13 cellular contexts compared by ENCODE assay signal in the genomic region with DNA sequence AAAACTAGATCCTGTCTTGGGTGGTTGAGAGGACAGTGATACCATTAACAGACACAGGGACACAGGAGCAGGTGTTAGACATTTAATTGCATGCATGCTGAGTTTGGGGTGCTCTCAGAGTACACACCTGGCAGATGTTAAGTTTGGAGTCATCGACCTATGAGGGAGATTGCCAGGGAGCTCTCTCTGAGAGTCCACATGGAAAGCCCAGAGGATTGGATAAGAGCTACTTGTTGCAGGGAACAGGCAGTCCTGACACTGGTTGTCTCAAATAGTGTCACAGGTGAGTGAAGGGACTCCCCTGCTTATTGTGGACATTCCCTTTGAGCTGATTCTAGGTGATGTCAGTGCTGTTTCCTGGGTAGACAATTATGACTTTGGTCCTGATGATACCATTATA. TPM values are rescaled to one million over a fixed set of nuclear protein-coding genes. Genes with fewer than 3 reads are reported as not detected.
DNase-seq lines count a peak whose midpoint lies in the region; ATAC-seq and TF ChIP-seq lines count a peak whose summit lies in the region.
"Had no signal": no experiment of that assay in that cellular context is flagged by ENCODE, and none has a peak within 500 bp of the region (broad histone marks: within the 10 kb centered on the region; RNA-seq: fewer than 3 reads in every experiment).

No MANE protein-coding gene starts in this region.

- TF ChIP-seq CTCF in neural crest cell (conservative IDR thresholded peaks at IDR 0.05) (no peak), SK-N-SH (IDR thresholded peaks at IDR 0.05) (no peak)

- TF ChIP-seq EP300 in SK-N-SH (IDR thresholded peaks at IDR 0.05; ENCODE audit: borderline replicate concordance in 1 of 2, low read depth in 1 of 2, low read length in 1 of 2) = no peak

- H3K27ac Mint-ChIP-seq in activated CD4-positive, alpha-beta T cell treated with anti-CD3 and anti-CD28 coated beads, Interleukin-2, amount 10 ng/mL, durations not matched to agents 24 days and 14 days = no peak overlapping the region
- peak overlapping the region; percentile 3 for H3K27ac Mint-ChIP-seq in dendritic cell treated with granulocyte-macrophage colony-stimulating factor and Interleukin-4, amounts not matched to agents 40 ng/mL and 50 ng/mL, for 4 days
- H3K27ac Mint-ChIP-seq in neural crest cell (ENCODE audit: unreplicated experiment) = no peak overlapping the region

- intact Hi-C loops in activated CD4-positive, alpha-beta T cell treated with anti-CD3 and anti-CD28 coated beads, Interleukin-2, amount 10 ng/mL, durations not matched to agents 24 days and 14 days (cut with micrococcal nuclease) = loop anchor here (5.0 kb wide), 3 partner anchors 232 to 317 kb away; partner anchors contain the start of genes ADISSP, FASTKD5 and UBOX5
- intact Hi-C loops in dendritic cell treated with granulocyte-macrophage colony-stimulating factor and Interleukin-4, amounts not matched to agents 40 ng/mL and 50 ng/mL, for 4 days (cut with micrococcal nuclease) = no loop called here

- no peak for DNase-seq in activated CD4-positive, alpha-beta T cell treated with anti-CD3 and anti-CD28 coated beads, Interleukin-2, amount 10 ng/mL, durations not matched to agents 24 days and 14 days
- DNase-seq in activated CD4-positive, alpha-beta T cell treated with anti-CD3 and anti-CD28 coated beads, Interleukin-2, amount 50 U/mL, for 48 hours = no peak
- peak; percentile 21 for DNase-seq in NCI-H146 treated with DMSO at 0.1 percent for 48 hours (lab: John Stamatoyannopoulos, UW; ENCODE audit: unreplicated experiment)
- no peak for DNase-seq in neural crest cell (ENCODE audit: low read depth, low spot score)
- no peak for DNase-seq in SK-N-SH
- DNase-seq in H4 (ENCODE audit: low spot score) = no peak
- DNase-seq: activated gamma-delta T cell treated with Interleukin-2 at 50 U/mL for 16 hours; MG63; mucosa of descending colon; stimulated activated CD4-positive, alpha-beta T cell treated with anti-CD3 and anti-CD28 coated beads, Interleukin-2, amount 100 ng/mL, for 48 hours had no signal

- H3K9ac ChIP-seq in SK-N-SH = no peak overlapping the region

- no peaks in the 10 kb centered on the region for H3K27me3 ChIP-seq in SK-N-SH (ENCODE audit: insufficient read depth)
- H3K27me3 ChIP-seq: MG63 had no signal

- no peak overlapping the region for H3K4me3 ChIP-seq in SK-N-SH (ENCODE audit: low read depth in 2 of 2, low read length in 1 of 2)
- H3K4me3 ChIP-seq: MG63, mucosa of descending colon had no signal

- peaks cover 16% of the 10 kb centered on the region for H4K20me1 ChIP-seq in SK-N-SH (ENCODE audit: insufficient read depth)

- peaks cover 26% of the 10 kb centered on the region for H3K4me1 Mint-ChIP-seq in activated CD4-positive, alpha-beta T cell treated with anti-CD3 and anti-CD28 coated beads, Interleukin-2, amount 10 ng/mL, durations not matched to agents 24 days and 14 days
- H3K4me1 Mint-ChIP-seq in dendritic cell treated with granulocyte-macrophage colony-stimulating factor and Interleukin-4, amounts not matched to agents 40 ng/mL and 50 ng/mL, for 4 days (ENCODE audit: low read depth) = peaks cover 46% of the 10 kb centered on the region
- peaks cover 28% of the 10 kb centered on the region for H3K4me1 Mint-ChIP-seq in neural crest cell

- no peak overlapping the region for H3K4me2 ChIP-seq in SK-N-SH

- H3K79me2 ChIP-seq in SK-N-SH (ENCODE audit: insufficient read depth) = peaks cover 54% of the 10 kb centered on the region

- peaks cover 15 to 17% of the 10 kb centered on the region in 2 experiments; a peak in 3 of 4 replicates for H3K4me1 ChIP-seq in SK-N-SH (ENCODE audit: control insufficient read depth in 1 of 2, insufficient read depth in 2 of 2, low read depth in 1 of 2, low read length in 1 of 2)

- no peaks in the 10 kb centered on the region for H3K9me2 ChIP-seq in SK-N-SH

- no peaks in the 10 kb centered on the region for H3K36me3 ChIP-seq in SK-N-SH (replicated peaks in 1 of 2; ENCODE audit: control insufficient read depth in 1 of 2, insufficient read depth in 2 of 2, low read length in 1 of 2)
- H3K36me3 ChIP-seq: MG63 had no signal

- 92% methylated on average over 1 of the region's 1 CpG for WGBS in SK-N-SH (ENCODE audit: low lambda C conversion rate)

- H3K9me3 ChIP-seq in SK-N-SH = no peaks in the 10 kb centered on the region
- H3K9me3 ChIP-seq: MG63, mucosa of descending colon had no signal

- CTCF ChIA-PET in SK-N-SH (lab: Yijun Ruan, JAX) = no interaction called here

- ATAC-seq in GM18517 (IDR thresholded peaks at IDR 0.05; ENCODE audit: unreplicated experiment) = no peak
- ATAC-seq: mucosa of descending colon had no signal

- no peaks in the 10 kb centered on the region for H3F3A ChIP-seq in SK-N-SH (replicated peaks; ENCODE audit: insufficient read depth)

- peaks cover 4% of the 10 kb centered on the region for H3K27me3 Mint-ChIP-seq in activated CD4-positive, alpha-beta T cell treated with anti-CD3 and anti-CD28 coated beads, Interleukin-2, amount 10 ng/mL, durations not matched to agents 24 days and 14 days
- H3K27me3 Mint-ChIP-seq in dendritic cell treated with granulocyte-macrophage colony-stimulating factor and Interleukin-4, amounts not matched to agents 40 ng/mL and 50 ng/mL, for 4 days = no peaks in the 10 kb centered on the region
- no peaks in the 10 kb centered on the region for H3K27me3 Mint-ChIP-seq in neural crest cell (ENCODE audit: low read depth)

- POLR2A ChIA-PET in SK-N-SH (lab: Yijun Ruan, JAX) = no interaction called here

- H2AFZ ChIP-seq in SK-N-SH (ENCODE audit: low read depth) = no peak overlapping the region

- no peak for TF ChIP-seq RAD21 in SK-N-SH (IDR thresholded peaks at IDR 0.05; ENCODE audit: low read length)

- peak overlapping the region; percentile 10 for H3K4me3 Mint-ChIP-seq in activated CD4-positive, alpha-beta T cell treated with anti-CD3 and anti-CD28 coated beads, Interleukin-2, amount 10 ng/mL, durations not matched to agents 24 days and 14 days
- H3K4me3 Mint-ChIP-seq in dendritic cell treated with granulocyte-macrophage colony-stimulating factor and Interleukin-4, amounts not matched to agents 40 ng/mL and 50 ng/mL, for 4 days = no peak overlapping the region
- peak overlapping the region; percentile 50 for H3K4me3 Mint-ChIP-seq in neural crest cell

- H3K9me3 Mint-ChIP-seq in activated CD4-positive, alpha-beta T cell treated with anti-CD3 and anti-CD28 coated beads, Interleukin-2, amount 10 ng/mL, durations not matched to agents 24 days and 14 days = no peaks in the 10 kb centered on the region
- H3K9me3 Mint-ChIP-seq in dendritic cell treated with granulocyte-macrophage colony-stimulating factor and Interleukin-4, amounts not matched to agents 40 ng/mL and 50 ng/mL, for 4 days = no peaks in the 10 kb centered on the region
- no peaks in the 10 kb centered on the region for H3K9me3 Mint-ChIP-seq in neural crest cell

- H3K27ac ChIP-seq in SK-N-SH (ENCODE audit: low read depth in 2 of 2, low read length in 1 of 2) = no peak overlapping the region
- H3K27ac ChIP-seq: VCaP had no signal

- H3K36me3 Mint-ChIP-seq in activated CD4-positive, alpha-beta T cell treated with anti-CD3 and anti-CD28 coated beads, Interleukin-2, amount 10 ng/mL, durations not matched to agents 24 days and 14 days (ENCODE audit: low read depth) = peaks cover 2% of the 10 kb centered on the region
- H3K36me3 Mint-ChIP-seq in dendritic cell treated with granulocyte-macrophage colony-stimulating factor and Interleukin-4, amounts not matched to agents 40 ng/mL and 50 ng/mL, for 4 days (ENCODE audit: low read depth) = peaks cover 15% of the 10 kb centered on the region
- peaks cover 5% of the 10 kb centered on the region for H3K36me3 Mint-ChIP-seq in neural crest cell (ENCODE audit: low read depth)

TF ChIP-seq in SK-N-SH, 30 proteins besides CTCF, POLR2A, EP300 and RAD21:
- TF ChIP-seq SMC3 (IDR thresholded peaks at IDR 0.05; ENCODE audit: low read depth, low read length) (no peak), ELF1 (IDR thresholded peaks at IDR 0.05) (no peak), GATA2 (CRISPR knock-in tag; IDR thresholded peaks at IDR 0.05) (no peak), YY1 (IDR thresholded peaks at IDR 0.05; ENCODE audit: low read depth) (no peak), IRF3 (IDR thresholded peaks at IDR 0.05; ENCODE audit: low read depth, low read length) (no peak), POLR2AphosphoS5 (IDR thresholded peaks at IDR 0.05; ENCODE audit: low read depth, low read length) (no peak), TCF12 (IDR thresholded peaks at IDR 0.05) (no peak)
- TF ChIP-seq, protein P1, sequence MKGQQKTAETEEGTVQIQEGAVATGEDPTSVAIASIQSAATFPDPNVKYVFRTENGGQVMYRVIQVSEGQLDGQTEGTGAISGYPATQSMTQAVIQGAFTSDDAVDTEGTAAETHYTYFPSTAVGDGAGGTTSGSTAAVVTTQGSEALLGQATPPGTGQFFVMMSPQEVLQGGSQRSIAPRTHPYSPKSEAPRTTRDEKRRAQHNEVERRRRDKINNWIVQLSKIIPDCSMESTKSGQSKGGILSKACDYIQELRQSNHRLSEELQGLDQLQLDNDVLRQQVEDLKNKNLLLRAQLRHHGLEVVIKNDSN (IDR thresholded peaks at IDR 0.05; ENCODE audit: borderline replicate concordance, low read depth) = no peak
- TF ChIP-seq, protein P2, sequence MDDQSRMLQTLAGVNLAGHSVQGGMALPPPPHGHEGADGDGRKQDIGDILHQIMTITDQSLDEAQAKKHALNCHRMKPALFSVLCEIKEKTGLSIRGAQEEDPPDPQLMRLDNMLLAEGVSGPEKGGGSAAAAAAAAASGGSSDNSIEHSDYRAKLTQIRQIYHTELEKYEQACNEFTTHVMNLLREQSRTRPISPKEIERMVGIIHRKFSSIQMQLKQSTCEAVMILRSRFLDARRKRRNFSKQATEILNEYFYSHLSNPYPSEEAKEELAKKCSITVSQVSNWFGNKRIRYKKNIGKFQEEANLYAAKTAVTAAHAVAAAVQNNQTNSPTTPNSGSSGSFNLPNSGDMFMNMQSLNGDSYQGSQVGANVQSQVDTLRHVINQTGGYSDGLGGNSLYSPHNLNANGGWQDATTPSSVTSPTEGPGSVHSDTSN (IDR thresholded peaks at IDR 0.05) = no peak

RNA-seq across cellular contexts. Expression of gene ATRN, which starts 3.1 kb away (rescaled TPM):
- total RNA-seq in activated CD4-positive, alpha-beta T cell treated with anti-CD3 and anti-CD28 coated beads, Interleukin-2, amount 10 ng/mL, durations not matched to agents 24 days and 14 days = 11.8 and 12.1 TPM in 2 replicates
- 28.6 and 28.7 TPM in 2 replicates for total RNA-seq in neural crest cell
- polyA plus RNA-seq in SK-N-SH (2012; rRNA removed) = 33.8 and 48.4 TPM in 2 replicates
- 28.4 and 34.4 TPM in 2 replicates for polyA plus RNA-seq in SK-N-SH (2012; cell fraction: cytosol; rRNA removed)
- polyA plus RNA-seq in SK-N-SH (2012; cell fraction: nucleus; rRNA removed) = 17.5 and 32.8 TPM in 2 replicates
- 14.8 and 18.4 TPM in 2 replicates for total RNA-seq in H4 (2014; rRNA removed; shearing (Covaris generic))
